Comparison of ENCODE assay signal across 8 cellular contexts in genomic region chr16:20774703-20775362, GRCh38. TPM values are rescaled to one million over a fixed set of nuclear protein-coding genes. Genes with fewer than 3 reads are reported as not detected.
DNase-seq lines count a peak whose midpoint lies in the region; ATAC-seq and FAIRE-seq lines count a peak whose summit lies in the region.

No MANE protein-coding gene starts in this region.

- intact Hi-C loops in sciatic nerve (cut with DNase I): no loop called here

- peak; percentile 46 for FAIRE-seq in RCC 7860 (lab: Jason Lieb, UNC)

- DNase-seq in DMS 273 treated with DMSO at 0.1 percent for 48 hours (lab: John Stamatoyannopoulos, UW): peak; percentile 40
- DNase-seq in HT-29 (ENCODE audit: low spot score): peak; percentile 85
- DNase-seq in RCC 7860 (ENCODE audit: low spot score): peak; percentile 67
- peak; percentile 7 for DNase-seq in activated T-helper 1 cell treated with Interleukin-2 at 50 U/mL for 16 hours (ENCODE audit: low read depth)
- peak; percentile 3 for DNase-seq in globus pallidus (ENCODE audit: low spot score)
- peak; percentile 62 for DNase-seq in sciatic nerve (ENCODE audit: low spot score)

- ATAC-seq in sciatic nerve (no peak), HG02571 (IDR thresholded peaks at IDR 0.05; ENCODE audit: unreplicated experiment) (no peak), HG03095 (IDR thresholded peaks at IDR 0.05; ENCODE audit: unreplicated experiment) (no peak)

RNA-seq across cellular contexts. Expression of gene ACSM3, which starts 11.0 kb away (rescaled TPM):
- total RNA-seq in HT-29 (2014; rRNA removed; shearing (Covaris generic)): 15.8 and 19.2 TPM in 2 replicates
- total RNA-seq in sciatic nerve: 2.8 TPM

RNA-seq across cellular contexts. Expression of gene ERI2, which starts 31.4 kb away (rescaled TPM):
- total RNA-seq in HT-29 (2014; rRNA removed; shearing (Covaris generic)): 11.9 and 17.8 TPM in 2 replicates
- total RNA-seq in sciatic nerve: 16.5 TPM

RNA-seq across cellular contexts. Expression of gene REXO5, which starts 31.5 kb away (rescaled TPM):
- 5.8 and 6.5 TPM in 2 replicates for total RNA-seq in HT-29 (2014; rRNA removed; shearing (Covaris generic))
- total RNA-seq in sciatic nerve: 2.5 TPM

RNA-seq across cellular contexts. Expression of gene THUMPD1, which starts 33.2 kb away (rescaled TPM):
- total RNA-seq in HT-29 (2014; rRNA removed; shearing (Covaris generic)): 51.8 and 55.4 TPM in 2 replicates
- 32.1 TPM for total RNA-seq in sciatic nerve

Comparison
In these comparisons a context has a peak if more than half of its experiments do, and no peak if none do; other contexts are left out.
1. DNase-seq: peak in every context shown above with its lines; median percentile 85 in HT-29; 67 in RCC 7860; 62 in sciatic nerve; 40 in DMS 273 treated with DMSO at 0.1 percent for 48 hours; 7 in activated T-helper 1 cell treated with Interleukin-2 at 50 U/mL for 16 hours; 3 in globus pallidus.